19 cellular contexts compared by ENCODE assay signal in the genomic region with DNA sequence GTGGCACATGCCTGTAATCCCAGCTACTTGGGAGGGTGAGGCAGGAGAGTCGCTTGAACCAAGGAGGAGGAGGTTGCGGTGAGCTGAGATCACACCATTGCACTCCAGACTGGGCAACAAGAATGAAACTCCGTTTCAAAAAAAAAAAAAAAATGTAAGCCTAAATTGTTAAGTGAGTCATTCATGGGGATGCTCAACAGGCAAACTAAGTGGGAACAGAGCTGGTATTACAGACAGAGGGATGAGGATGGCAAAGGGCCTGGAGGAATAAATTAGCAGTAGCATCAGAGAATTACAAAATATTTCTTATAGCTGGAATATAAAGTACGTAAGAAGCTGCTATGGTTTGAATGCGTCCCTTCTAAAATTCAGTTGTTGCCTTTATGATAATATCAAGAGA.
"Had no signal": no experiment of that assay in that cellular context is flagged by ENCODE, and none has a peak within 500 bp of the region (broad histone marks: within the 10 kb centered on the region; RNA-seq: fewer than 3 reads in every experiment).

No MANE protein-coding gene starts in this region.

- H3K27me3 Mint-ChIP-seq: activated naive CD8-positive, alpha-beta T cell; naive thymus-derived CD4-positive, alpha-beta T cell had no signal

- H3K36me3 Mint-ChIP-seq: activated naive CD8-positive, alpha-beta T cell had no signal

- H3K9me3 Mint-ChIP-seq: naive thymus-derived CD4-positive, alpha-beta T cell had no signal

- ATAC-seq: naive thymus-derived CD4-positive, alpha-beta T cell; psoas muscle; upper lobe of right lung had no signal

- H3K4me3 Mint-ChIP-seq: activated naive CD8-positive, alpha-beta T cell; naive thymus-derived CD4-positive, alpha-beta T cell had no signal

- DNase-seq: activated CD4-positive, alpha-beta T cell treated with anti-CD3 and anti-CD28 coated beads for 48 hours; activated CD4-positive, alpha-beta T cell treated with anti-CD3 and anti-CD28 coated beads, Interleukin-2, amount 50 U/mL, for 48 hours; activated CD8-positive, alpha-beta memory T cell treated with anti-CD3 and anti-CD28 coated beads for 24 hours; activated effector memory CD4-positive, alpha-beta T cell treated with Interleukin-2 at 50 U/mL for 16 hours; activated naive CD4-positive, alpha-beta T cell treated with Interleukin-2 at 50 U/mL for 16 hours; amniotic stem cell; caudate nucleus; kidney; midbrain; naive thymus-derived CD4-positive, alpha-beta T cell; psoas muscle; sigmoid colon; stimulated activated CD4-positive, alpha-beta T cell treated with anti-CD3 and anti-CD28 coated beads, Interleukin-15, amount 100 ng/mL, for 24 hours; stimulated activated CD4-positive, alpha-beta T cell treated with anti-CD3 and anti-CD28 coated beads, Interleukin-2, amount 100 ng/mL, for 24 hours; stimulated activated naive CD4-positive, alpha-beta T cell; T-helper 9 cell; tibial artery; upper lobe of right lung had no signal

- H3K27ac Mint-ChIP-seq: activated naive CD8-positive, alpha-beta T cell; naive thymus-derived CD4-positive, alpha-beta T cell had no signal
